Comparison of ENCODE assay signal across 2 cellular contexts in genomic region chr17:1561420-1562177, GRCh38.
A peak's percentile ranks its signal among the peaks of the same experiment; 100 is the strongest.
TF ChIP-seq lines count a peak whose summit lies in the region.

No MANE protein-coding gene starts in this region.

TF ChIP-seq in SK-N-SH, 30 proteins besides CTCF, POLR2A, EP300 and RAD21:
- TF ChIP-seq TEAD4 (IDR thresholded peaks at IDR 0.05; ENCODE audit: borderline replicate concordance, insufficient read depth) = no peak

TF ChIP-seq in GM12878, 131 proteins besides CTCF, POLR2A, EP300 and RAD21:
- TF ChIP-seq BACH1 (IDR thresholded peaks at IDR 0.05; ENCODE audit: borderline replicate concordance) = peak; percentile 30; the same call in 1 of the 2 replicates
- TF ChIP-seq GATAD2B (conservative IDR thresholded peaks at IDR 0.05; ENCODE audit: low read depth) = peak; percentile 37
- TF ChIP-seq EED (IDR thresholded peaks at IDR 0.05; ENCODE audit: low read depth) = no peak
- TF ChIP-seq MLLT1 (IDR thresholded peaks at IDR 0.05) = no peak
- no peak for TF ChIP-seq EZH2 (IDR thresholded peaks at IDR 0.05; ENCODE audit: borderline replicate concordance, control insufficient read depth, low read depth, low read length)
- TF ChIP-seq, protein P1, sequence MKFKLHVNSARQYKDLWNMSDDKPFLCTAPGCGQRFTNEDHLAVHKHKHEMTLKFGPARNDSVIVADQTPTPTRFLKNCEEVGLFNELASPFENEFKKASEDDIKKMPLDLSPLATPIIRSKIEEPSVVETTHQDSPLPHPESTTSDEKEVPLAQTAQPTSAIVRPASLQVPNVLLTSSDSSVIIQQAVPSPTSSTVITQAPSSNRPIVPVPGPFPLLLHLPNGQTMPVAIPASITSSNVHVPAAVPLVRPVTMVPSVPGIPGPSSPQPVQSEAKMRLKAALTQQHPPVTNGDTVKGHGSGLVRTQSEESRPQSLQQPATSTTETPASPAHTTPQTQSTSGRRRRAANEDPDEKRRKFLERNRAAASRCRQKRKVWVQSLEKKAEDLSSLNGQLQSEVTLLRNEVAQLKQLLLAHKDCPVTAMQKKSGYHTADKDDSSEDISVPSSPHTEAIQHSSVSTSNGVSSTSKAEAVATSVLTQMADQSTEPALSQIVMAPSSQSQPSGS (IDR thresholded peaks at IDR 0.05; ENCODE audit: low read length) = no peak
- peak; percentile 63; the same call in 1 of the 2 replicates for TF ChIP-seq HDGF (IDR thresholded peaks at IDR 0.05)
- peak; percentile 13; the same call in 1 of the 2 replicates for TF ChIP-seq NR2F1 (conservative IDR thresholded peaks at IDR 0.05)
- no peak for TF ChIP-seq SUPT20H (IDR thresholded peaks at IDR 0.05; ENCODE audit: borderline replicate concordance, control insufficient read depth, low read depth, low read length)
- no peak for TF ChIP-seq SKIL (IDR thresholded peaks at IDR 0.05; ENCODE audit: low read depth, poor library complexity, severe bottlenecking)
- TF ChIP-seq ASH2L (IDR thresholded peaks at IDR 0.05; ENCODE audit: borderline replicate concordance, low read depth) = no peak
